Comparison of ENCODE assay signal across 19 cellular contexts in the genomic region with DNA sequence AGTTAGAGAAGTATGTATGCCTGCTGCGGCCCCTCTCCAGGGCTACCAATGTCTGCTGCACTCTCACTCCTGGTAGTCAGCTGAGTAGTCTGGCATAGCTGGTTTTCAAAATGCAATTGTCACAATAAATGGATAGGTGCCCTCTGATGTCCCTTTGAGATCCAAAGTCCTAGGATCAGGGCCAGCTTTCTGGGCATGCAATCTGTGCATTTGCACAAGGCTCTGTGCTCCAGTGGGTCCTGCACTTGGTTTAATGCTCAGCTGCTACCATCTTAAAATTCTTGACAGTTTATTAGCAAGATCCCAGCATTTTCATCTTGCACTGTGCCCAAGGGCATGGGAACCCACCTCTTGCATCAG.
"Had no signal": no experiment of that assay in that cellular context is flagged by ENCODE, and none has a peak within 500 bp of the region (broad histone marks: within the 10 kb centered on the region; RNA-seq: fewer than 3 reads in every experiment).

No MANE protein-coding gene starts in this region.

- H3K27ac ChIP-seq: epithelial cell of prostate, left lung, pancreas, stomach had no signal

- ATAC-seq: effector memory CD8-positive, alpha-beta T cell; left lung had no signal

- H3K4me3 ChIP-seq: esophagus squamous epithelium, left lung, pancreas, sigmoid colon, stomach had no signal

- H3K27me3 ChIP-seq: esophagus squamous epithelium, left lung, pancreas, sigmoid colon, stomach had no signal

- H3K4me1 ChIP-seq: left lung, pancreas had no signal

- DNase-seq: cerebellar nuclear complex; effector memory CD8-positive, alpha-beta T cell; esophagus squamous epithelium; foreskin fibroblast; head of caudate nucleus; hypothalamus; kidney glomerular epithelial cell; left lung; mesendoderm; naive B cell; occipital lobe; pancreas; sigmoid colon; small intestine; stimulated activated CD4-positive, alpha-beta T cell treated with anti-CD3 and anti-CD28 coated beads, Interleukin-12 subunit alpha, Interleukin-12 subunit beta, amount 100 ng/mL, for 4 hours; stimulated activated naive CD4-positive, alpha-beta T cell; stomach; substantia nigra had no signal

- H3K36me3 ChIP-seq: esophagus squamous epithelium, left lung, pancreas, sigmoid colon, stomach had no signal

- H3K9me3 ChIP-seq: esophagus squamous epithelium, left lung, pancreas, sigmoid colon, stomach had no signal
